Comparison of ENCODE assay signal across 10 cellular contexts in genomic region chr4:139857021-139857420, GRCh38.
DNase-seq lines count a peak whose midpoint lies in the region; ATAC-seq and TF ChIP-seq lines count a peak whose summit lies in the region.
"Had no signal": no experiment of that assay in that cellular context is flagged by ENCODE, and none has a peak within 500 bp of the region (broad histone marks: within the 10 kb centered on the region; RNA-seq: fewer than 3 reads in every experiment).

No MANE protein-coding gene starts in this region.

- H3K27me3 Mint-ChIP-seq in T-cell = no peaks in the 10 kb centered on the region

- no peaks in the 10 kb centered on the region for H3K36me3 ChIP-seq in suprapubic skin
- H3K36me3 ChIP-seq: Peyer's patch had no signal

- POLR2A ChIA-PET in T-cell (lab: Charles Lee) = interaction anchor here in 1 of 2 donors (0.6 kb wide), 1 partner anchor 68 kb away, joined by 6 read pairs; no protein-coding TSS in a partner anchor

- peak overlapping the region; percentile 47 to 59 for H3K27ac Mint-ChIP-seq in T-cell

- DNase-seq in DMS153 treated with DMSO at 0.1 percent for 48 hours (lab: John Stamatoyannopoulos, UW; ENCODE audit: unreplicated experiment) (peak; percentile 85), NAMALWA (ENCODE audit: low spot score) (peak; percentile 9), T-cell (no peak), left kidney (ENCODE audit: low read depth, low spot score) (peak; percentile 72), suprapubic skin (ENCODE audit: low spot score in 2 of 2) (no peak), GM13977 (ENCODE audit: low spot score) (no peak), NCI-H1048 (lab: John Stamatoyannopoulos, UW) (no peak)
- DNase-seq: kidney glomerular epithelial cell had no signal

- H3K9me3 Mint-ChIP-seq in T-cell = no peaks in the 10 kb centered on the region

- WGBS in suprapubic skin = 60% methylated on average over 4 of the region's 4 CpGs

- TF ChIP-seq CTCF in suprapubic skin (IDR thresholded peaks at IDR 0.05) (no peak), GM13977 (IDR thresholded peaks at IDR 0.05; ENCODE audit: extremely low read depth, insufficient read depth, missing control alignments) (no peak)

- H3K4me1 Mint-ChIP-seq in T-cell = peaks cover 15 to 17% (median 15%) of the 10 kb centered on the region in 3 donors

- H3K9me3 ChIP-seq in suprapubic skin = no peaks in the 10 kb centered on the region
- H3K9me3 ChIP-seq: Peyer's patch had no signal

- ATAC-seq in T-cell (replicated peaks in 1 of 4) (peak; percentile 43 to 67 (median 56)), GM21526 (IDR thresholded peaks at IDR 0.05; ENCODE audit: low FRiP score, unreplicated experiment) (no peak)

- TF ChIP-seq POLR2A in suprapubic skin (IDR thresholded peaks at IDR 0.05) = no peak

- no peak overlapping the region for H3K4me3 Mint-ChIP-seq in T-cell

- in situ Hi-C loops in GM13977 (cut with MboI; ENCODE audit: low pct_unique_long_range_greater_than_20kb, low sequenced_read_pairs, unreplicated experiment) = no loop called here

- H3K4me3 ChIP-seq in suprapubic skin = no peak overlapping the region
- H3K4me3 ChIP-seq: Peyer's patch had no signal

- CTCF ChIA-PET in T-cell (lab: Charles Lee) = interaction anchor here in 1 of 2 donors (0.9 kb wide), 1 partner anchor 14 kb away, joined by 3 read pairs; no protein-coding TSS in a partner anchor

- no peaks in the 10 kb centered on the region for H3K36me3 Mint-ChIP-seq in T-cell

- H3K27ac ChIP-seq in suprapubic skin = no peak overlapping the region
- H3K27ac ChIP-seq: Peyer's patch had no signal

- H3K4me1 ChIP-seq in suprapubic skin = no peaks in the 10 kb centered on the region
- H3K4me1 ChIP-seq: Peyer's patch had no signal

- no peak for TF ChIP-seq EP300 in suprapubic skin (IDR thresholded peaks at IDR 0.05)

- H3K27me3 ChIP-seq in suprapubic skin = no peaks in the 10 kb centered on the region
- H3K27me3 ChIP-seq: Peyer's patch had no signal

Comparison
In these comparisons a context has a peak if more than half of its experiments do, and no peak if none do; other contexts are left out.
1. DNase-seq: peak in DMS153 treated with DMSO at 0.1 percent for 48 hours (single experiment), NAMALWA (single experiment) and left kidney (single experiment); none in T-cell (0 of 34), suprapubic skin (0 of 2), GM13977 (single experiment) and NCI-H1048 (single experiment).